In the genomic region with DNA sequence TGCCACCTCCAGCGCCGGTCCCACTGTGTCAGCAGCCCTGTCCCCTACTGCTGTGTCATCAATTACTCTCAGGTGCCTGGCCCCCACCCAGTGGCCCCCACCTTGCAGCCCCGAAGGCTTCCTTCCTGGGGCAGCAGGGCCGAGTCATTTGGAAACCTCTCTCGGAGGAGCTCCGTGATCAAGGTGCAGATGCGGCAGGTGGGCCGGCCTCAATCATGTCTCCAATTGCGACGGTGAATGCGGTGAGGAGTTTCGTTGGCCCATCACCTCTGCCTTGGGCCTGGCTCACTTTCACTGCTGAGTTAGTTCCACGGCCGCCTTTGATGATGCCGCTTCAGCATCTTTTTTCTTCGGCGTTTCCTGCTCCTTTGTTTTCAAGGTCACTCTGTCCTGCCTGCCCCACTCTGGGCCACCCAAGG, we compare ENCODE assay signal across 16 cellular contexts. TPM values are rescaled to one million over a fixed set of nuclear protein-coding genes. Genes with fewer than 3 reads are reported as not detected.
DNase-seq lines count a peak whose midpoint lies in the region; ATAC-seq, FAIRE-seq and TF ChIP-seq lines count a peak whose summit lies in the region.
"Had no signal": no experiment of that assay in that cellular context is flagged by ENCODE, and none has a peak within 500 bp of the region (broad histone marks: within the 10 kb centered on the region; RNA-seq: fewer than 3 reads in every experiment).

No MANE protein-coding gene starts in this region.

- intact Hi-C loops in HepG2 (cut with micrococcal nuclease; ENCODE audit: unreplicated experiment): no loop called here
- intact Hi-C loops in right lobe of liver (cut with DNase I): no loop called here
- intact Hi-C loops in testis (cut with DNase I; ENCODE audit: low total_unique reads): no loop called here

- no peak for ATAC-seq in HepG2
- no peak for ATAC-seq in right lobe of liver
- no peak for ATAC-seq in central memory CD8-positive, alpha-beta T cell (replicated peaks; ENCODE audit: extremely low read depth, poor library complexity, severe bottlenecking)
- ATAC-seq in HG02884 (IDR thresholded peaks at IDR 0.05; ENCODE audit: unreplicated experiment): no peak
- ATAC-seq: A549, gastrocnemius medialis had no signal

- TF ChIP-seq EP300 in HepG2 (IDR thresholded peaks at IDR 0.05; ENCODE audit: low read depth in 2 of 2, low read length in 2 of 2): no peak
- TF ChIP-seq EP300 in HepG2 (CRISPR knock-in tag; IDR thresholded peaks at IDR 0.05; ENCODE audit: borderline replicate concordance): no peak

- H2AFZ ChIP-seq in HepG2 (ENCODE audit: low read length): no peak overlapping the region

- no peaks in the 10 kb centered on the region for H3K79me2 ChIP-seq in HepG2 (ENCODE audit: insufficient read depth, low read length)

- no peaks in the 10 kb centered on the region for H3K9me3 ChIP-seq in HepG2 (ENCODE audit: low read length)
- H3K9me3 ChIP-seq in right lobe of liver: no peaks in the 10 kb centered on the region
- H3K9me3 ChIP-seq in testis: no peaks in the 10 kb centered on the region
- H3K9me3 ChIP-seq: A549, gastrocnemius medialis, upper lobe of left lung had no signal

- peak overlapping the region; percentile 99 for H3K27ac Mint-ChIP-seq in central memory CD8-positive, alpha-beta T cell (ENCODE audit: low read depth)
- H3K27ac Mint-ChIP-seq in chondrocyte (ENCODE audit: unreplicated experiment): no peak overlapping the region

- TF ChIP-seq CTCF in HepG2 (CRISPR knock-in tag; IDR thresholded peaks at IDR 0.05): no peak
- no peak for TF ChIP-seq CTCF in right lobe of liver (IDR thresholded peaks at IDR 0.05)
- no peak for TF ChIP-seq CTCF in testis (IDR thresholded peaks at IDR 0.05)
- no peak for TF ChIP-seq CTCF in chondrocyte (IDR thresholded peaks at IDR 0.05)

- H3K4me1 ChIP-seq in HepG2 (ENCODE audit: insufficient read depth, low read length): peaks cover 18% of the 10 kb centered on the region
- peaks cover 0 to 25% (median 9%) of the 10 kb centered on the region in 4 donors for H3K4me1 ChIP-seq in right lobe of liver
- H3K4me1 ChIP-seq in testis: peaks cover 28% of the 10 kb centered on the region
- H3K4me1 ChIP-seq: A549 had no signal

- DNase-seq in HepG2 (ENCODE audit: low spot score) (no peak), right lobe of liver (no peak), testis (peak; percentile 28), chondrocyte (ENCODE audit: low spot score) (no peak), inferior parietal cortex (ENCODE audit: extremely low spot score) (no peak)
- DNase-seq in activated CD4-positive, CD25-positive, alpha-beta regulatory T cell (lab: John Stamatoyannopoulos, UW): peak in 3 of 4 experiments; percentile 31 to 55 (median 49)
- DNase-seq in central memory CD8-positive, alpha-beta T cell (ENCODE audit: low spot score in 2 of 2): peak in 1 of 2 donors; percentile 62
- DNase-seq: gastrocnemius medialis, IMR-90, mesenchymal stem cell, NCI-H524 had no signal

- no peaks in the 10 kb centered on the region for H3K27me3 Mint-ChIP-seq in central memory CD8-positive, alpha-beta T cell
- H3K27me3 Mint-ChIP-seq in chondrocyte (ENCODE audit: low read depth): no peaks in the 10 kb centered on the region

- no peak for FAIRE-seq in HepG2 (lab: Jason Lieb, UNC)
- FAIRE-seq: A549, TTC549 had no signal

- no peak for TF ChIP-seq RAD21 in HepG2 (CRISPR knock-in tag; IDR thresholded peaks at IDR 0.05)

- CTCF ChIA-PET in HepG2 (lab: Yijun Ruan, JAX; ENCODE audit: low intra/inter-chr PET ratio, low total read pairs): no interaction called here

- H3K36me3 Mint-ChIP-seq in central memory CD8-positive, alpha-beta T cell (ENCODE audit: insufficient read depth): peaks cover 28% of the 10 kb centered on the region
- H3K36me3 Mint-ChIP-seq in chondrocyte (ENCODE audit: low read depth): no peaks in the 10 kb centered on the region

- TF ChIP-seq POLR2A in HepG2 (IDR thresholded peaks at IDR 0.05; ENCODE audit: insufficient read depth in 1 of 2, low read depth in 2 of 2, low read length in 2 of 2): no peak
- no peak for TF ChIP-seq POLR2A in right lobe of liver (IDR thresholded peaks at IDR 0.05)
- no peak for TF ChIP-seq POLR2A in testis (IDR thresholded peaks at IDR 0.05)

- no peak overlapping the region for H3K27ac ChIP-seq in HepG2 (ENCODE audit: extremely low read length, insufficient read depth, low read length)
- no peak overlapping the region for H3K27ac ChIP-seq in right lobe of liver
- no peak overlapping the region for H3K27ac ChIP-seq in testis
- H3K27ac ChIP-seq: A549, cardiac muscle cell, gastrocnemius medialis, upper lobe of left lung had no signal

- WGBS in HepG2 (ENCODE audit: low lambda C conversion rate): 61% methylated on average over 11 of the region's 17 CpGs
- 63% methylated on average over 4 of the region's 17 CpGs for WGBS in right lobe of liver (ENCODE audit: insufficient coverage, low coverage, low lambda C conversion rate, missing lambda C conversion rate)
- 52 to 63% methylated on average over 17 of the region's 17 CpGs for WGBS in testis, 2 donors

- H3K4me1 Mint-ChIP-seq in central memory CD8-positive, alpha-beta T cell: peaks cover 67% of the 10 kb centered on the region
- H3K4me1 Mint-ChIP-seq in chondrocyte (ENCODE audit: low read depth): peaks cover 16% of the 10 kb centered on the region

- in situ Hi-C loops in HepG2 (cut with HindIII; ENCODE audit: extremely low pct_ligation_motif_present, low pct_unique_long_range_greater_than_20kb): no loop called here

- H3K4me2 ChIP-seq in HepG2 (ENCODE audit: low read depth, low read length): no peak overlapping the region; the same call in 1 of the 2 replicates
- H3K4me2 ChIP-seq: A549 had no signal

- H3K36me3 ChIP-seq in HepG2 (replicated peaks in 1 of 2; ENCODE audit: control insufficient read depth in 1 of 2, insufficient read depth in 2 of 2, low read length in 2 of 2) (no peaks in the 10 kb centered on the region), right lobe of liver (no peaks in the 10 kb centered on the region), testis (ENCODE audit: low read depth, missing control alignments) (no peaks in the 10 kb centered on the region)
- H3K36me3 ChIP-seq: cardiac muscle cell, gastrocnemius medialis, upper lobe of left lung had no signal

- no peak overlapping the region for H3K9ac ChIP-seq in HepG2 (ENCODE audit: insufficient read depth, low read depth, low read length)

- POLR2A ChIA-PET in HepG2 (lab: Yijun Ruan, JAX): no interaction called here

- no TSS peak for BruUV-seq in HepG2 (replicated peaks; lab: Mats Ljungman, UMichigan)

- peak overlapping the region; percentile 65 for H3K4me3 Mint-ChIP-seq in central memory CD8-positive, alpha-beta T cell
- no peak overlapping the region for H3K4me3 Mint-ChIP-seq in chondrocyte (ENCODE audit: unreplicated experiment)

- H3K27me3 ChIP-seq in HepG2 (ENCODE audit: control insufficient read depth in 1 of 2, insufficient read depth in 2 of 2, low read length in 2 of 2): peaks cover 1 to 3% of the 10 kb centered on the region in 2 experiments; a peak in 3 of 5 replicates
- no peaks in the 10 kb centered on the region for H3K27me3 ChIP-seq in right lobe of liver
- no peaks in the 10 kb centered on the region for H3K27me3 ChIP-seq in testis
- H3K27me3 ChIP-seq: cardiac muscle cell, gastrocnemius medialis, upper lobe of left lung had no signal

- H3K4me3 ChIP-seq in HepG2 (replicated peaks in 1 of 3; ENCODE audit: insufficient read depth in 1 of 3, low read depth in 2 of 3, low read length in 3 of 3) (no peak overlapping the region), right lobe of liver (no peak overlapping the region), testis (no peak overlapping the region)
- H3K4me3 ChIP-seq: A549, cardiac muscle cell, gastrocnemius medialis, upper lobe of left lung had no signal

- H4K20me1 ChIP-seq in HepG2 (ENCODE audit: insufficient read depth, low read length): no peaks in the 10 kb centered on the region

- H3K9me3 Mint-ChIP-seq in central memory CD8-positive, alpha-beta T cell: no peaks in the 10 kb centered on the region
- H3K9me3 Mint-ChIP-seq in chondrocyte (ENCODE audit: low read depth): no peaks in the 10 kb centered on the region

RNA-seq across cellular contexts. Expression of gene CXCR5, which starts 11.3 kb away (rescaled TPM):
- not detected in 2 replicates for total RNA-seq in HepG2 (2016; rRNA removed; fragmentation: Illumina TruSeq; extraction: Trizol)
- total RNA-seq in HepG2 (2016; cell fraction: cytosol; rRNA removed; fragmentation: Illumina TruSeq; extraction: Trizol; ENCODE audit: low read depth): not detected in 2 replicates
- not detected in 2 replicates for total RNA-seq in HepG2 (2016; cell fraction: insoluble cytoplasmic fraction; rRNA removed; fragmentation: Illumina TruSeq; extraction: Trizol)
- not detected in 2 replicates for total RNA-seq in HepG2 (2016; cell fraction: membrane; rRNA removed; fragmentation: Illumina TruSeq; extraction: Trizol)
- not detected in 2 replicates for total RNA-seq in HepG2 (2016; cell fraction: nucleus; rRNA removed; fragmentation: Illumina TruSeq; extraction: Trizol)
- not detected in 2 replicates for polyA plus RNA-seq in HepG2 (2011; rRNA removed)
- polyA plus RNA-seq in HepG2 (2011; cell fraction: cytosol; rRNA removed): not detected in 2 replicates
- polyA plus RNA-seq in HepG2 (2011; cell fraction: nucleus; rRNA removed): not detected in 2 replicates
- not detected in 2 replicates for polyA plus RNA-seq in HepG2 (2012)
- polyA plus RNA-seq in HepG2 (2016; cell fraction: cytosol; fragmentation: Illumina TruSeq; extraction: Trizol; ENCODE audit: low read depth): not detected in 2 replicates
- polyA plus RNA-seq in HepG2 (2016; cell fraction: insoluble cytoplasmic fraction; fragmentation: Illumina TruSeq; extraction: Trizol; ENCODE audit: low read depth): not detected in 2 replicates
- polyA plus RNA-seq in HepG2 (2016; cell fraction: membrane; fragmentation: Illumina TruSeq; extraction: Trizol; ENCODE audit: low read depth): not detected in 2 replicates
- not detected in 2 replicates for polyA plus RNA-seq in HepG2 (2016; cell fraction: nucleus; fragmentation: Illumina TruSeq; extraction: Trizol; ENCODE audit: insufficient read depth, low read depth)
- polyA minus RNA-seq in HepG2 (2011; rRNA and poly(A)+ RNA removed; ENCODE audit: low replicate concordance): not detected in 2 replicates
- not detected in 2 replicates for polyA minus RNA-seq in HepG2 (2011; cell fraction: cytosol; rRNA and poly(A)+ RNA removed)
- not detected in 2 replicates for polyA minus RNA-seq in HepG2 (2011; cell fraction: nucleus; rRNA and poly(A)+ RNA removed)
- total RNA-seq in right lobe of liver: under 1 TPM in 2 of 6 experiments, not detected in 4; 0.07 TPM
- under 1 TPM in 1 of 2 donors, not detected in 1; 0.06 TPM for total RNA-seq in testis
- 0.22 TPM for polyA plus RNA-seq in testis (ENCODE audit: insufficient read depth, low read depth, low replicate concordance)
- total RNA-seq in chondrocyte: 0.07 to 0.27 TPM in 2 of 3 replicates, not detected in the other
- total RNA-seq: cardiac muscle cell, gastrocnemius medialis, IMR-90 had no signal
- polyA plus RNA-seq: cardiac muscle cell, IMR-90 had no signal

RNA-seq across cellular contexts. Expression of gene BCL9L, which starts 53.3 kb away (rescaled TPM):
- total RNA-seq in HepG2 (2016; rRNA removed; fragmentation: Illumina TruSeq; extraction: Trizol): 3.7 and 5.5 TPM in 2 replicates
- total RNA-seq in HepG2 (2016; cell fraction: cytosol; rRNA removed; fragmentation: Illumina TruSeq; extraction: Trizol; ENCODE audit: low read depth): 1.4 and 2.2 TPM in 2 replicates
- total RNA-seq in HepG2 (2016; cell fraction: insoluble cytoplasmic fraction; rRNA removed; fragmentation: Illumina TruSeq; extraction: Trizol): 3.5 and 4.0 TPM in 2 replicates
- 3.8 and 4.9 TPM in 2 replicates for total RNA-seq in HepG2 (2016; cell fraction: membrane; rRNA removed; fragmentation: Illumina TruSeq; extraction: Trizol)
- total RNA-seq in HepG2 (2016; cell fraction: nucleus; rRNA removed; fragmentation: Illumina TruSeq; extraction: Trizol): 9.3 and 12.2 TPM in 2 replicates
- 4.1 and 4.5 TPM in 2 replicates for polyA plus RNA-seq in HepG2 (2011; rRNA removed)
- 1.1 and 1.9 TPM in 2 replicates for polyA plus RNA-seq in HepG2 (2011; cell fraction: cytosol; rRNA removed)
- 7.0 and 13.4 TPM in 2 replicates for polyA plus RNA-seq in HepG2 (2011; cell fraction: nucleus; rRNA removed)
- polyA plus RNA-seq in HepG2 (2012): 10.4 and 11.2 TPM in 2 replicates
- polyA plus RNA-seq in HepG2 (2016; cell fraction: cytosol; fragmentation: Illumina TruSeq; extraction: Trizol; ENCODE audit: low read depth): 0.58 and 0.67 TPM in 2 replicates
- 9.7 and 15.0 TPM in 2 replicates for polyA plus RNA-seq in HepG2 (2016; cell fraction: insoluble cytoplasmic fraction; fragmentation: Illumina TruSeq; extraction: Trizol; ENCODE audit: low read depth)
- polyA plus RNA-seq in HepG2 (2016; cell fraction: membrane; fragmentation: Illumina TruSeq; extraction: Trizol; ENCODE audit: low read depth): 1.5 and 1.9 TPM in 2 replicates
- polyA plus RNA-seq in HepG2 (2016; cell fraction: nucleus; fragmentation: Illumina TruSeq; extraction: Trizol; ENCODE audit: insufficient read depth, low read depth): 21.7 and 33.9 TPM in 2 replicates
- polyA minus RNA-seq in HepG2 (2011; rRNA and poly(A)+ RNA removed; ENCODE audit: low replicate concordance): 4.8 and 11.8 TPM in 2 replicates
- 6.2 and 6.8 TPM in 2 replicates for polyA minus RNA-seq in HepG2 (2011; cell fraction: cytosol; rRNA and poly(A)+ RNA removed)
- 5.5 and 6.5 TPM in 2 replicates for polyA minus RNA-seq in HepG2 (2011; cell fraction: nucleus; rRNA and poly(A)+ RNA removed)
- 10 to 100 TPM; 10.2 to 22.5 (median 19.8) TPM for total RNA-seq in right lobe of liver
- 10 to 100 TPM; 37.0 to 38.9 TPM for total RNA-seq in testis
- polyA plus RNA-seq in testis (ENCODE audit: insufficient read depth, low read depth, low replicate concordance): 30.7 TPM
- total RNA-seq in chondrocyte: 131 to 145 TPM (median 138 TPM) in 3 replicates

Comparison
In these comparisons a context has a peak if more than half of its experiments do, and no peak if none do; other contexts are left out.
1. DNase-seq: peak in activated CD4-positive, CD25-positive, alpha-beta regulatory T cell (3 of 4) and testis (single experiment); none in HepG2 (single experiment), right lobe of liver (0 of 3), chondrocyte (single experiment) and inferior parietal cortex (single experiment).